In genomic region chr4:56469489-56470210, GRCh38 we compare ENCODE assay signal across 10 cellular contexts. TPM values are rescaled to one million over a fixed set of nuclear protein-coding genes. Genes with fewer than 3 reads are reported as not detected.
DNase-seq lines count a peak whose midpoint lies in the region; ATAC-seq and TF ChIP-seq lines count a peak whose summit lies in the region.
"Had no signal": no experiment of that assay in that cellular context is flagged by ENCODE, and none has a peak within 500 bp of the region (broad histone marks: within the 10 kb centered on the region; RNA-seq: fewer than 3 reads in every experiment).

No MANE protein-coding gene starts in this region.

- intact Hi-C loops in HCT116 (cut with micrococcal nuclease), result no loop called here

- no peak for TF ChIP-seq CTCF in HCT116 (IDR thresholded peaks at IDR 0.05 in 2 of 3, conservative IDR thresholded peaks at IDR 0.05 in 1 of 3; ENCODE audit: borderline replicate concordance in 1 of 3, insufficient read depth in 1 of 3, low read depth in 2 of 3, low read length in 2 of 3)

- peak overlapping the region; percentile 79 for H3K4me2 ChIP-seq in HCT116 (ENCODE audit: low read length)

- H3K27me3 Mint-ChIP-seq in T-helper 2 cell treated with Interferon-gamma antibody and Interleukin-4, amounts not matched to agents 5 μg/mL and 100 μg/mL, for 36 hours (ENCODE audit: low read depth), result no peaks in the 10 kb centered on the region

- POLR2A ChIA-PET in HCT116 (lab: Charles Lee), result no interaction called here

- peak overlapping the region; percentile 100 for H3K4me3 Mint-ChIP-seq in T-helper 2 cell treated with Interferon-gamma antibody and Interleukin-4, amounts not matched to agents 5 μg/mL and 100 μg/mL, for 36 hours

- no peak for ATAC-seq in HCT116
- ATAC-seq: right cardiac atrium had no signal

- H3K9ac ChIP-seq in HCT116 (ENCODE audit: low read length), result no peak overlapping the region

- H3K4me1 Mint-ChIP-seq in T-helper 2 cell treated with Interferon-gamma antibody and Interleukin-4, amounts not matched to agents 5 μg/mL and 100 μg/mL, for 36 hours (ENCODE audit: low read depth), result peaks cover 41% of the 10 kb centered on the region

- H3K36me3 ChIP-seq in ACC112 (ENCODE audit: insufficient read depth, low read length), result peaks cover 22% of the 10 kb centered on the region
- peaks cover 26 to 28% of the 10 kb centered on the region in 2 experiments; a peak in 3 of 4 replicates for H3K36me3 ChIP-seq in HCT116 (ENCODE audit: control insufficient read depth in 1 of 2, insufficient read depth in 2 of 2, low read length in 2 of 2)

- H3K4me3 ChIP-seq in ACC112 (ENCODE audit: low read depth, low read length) (peak overlapping the region; percentile 90), HCT116 (replicated peaks in 1 of 2; ENCODE audit: low read depth in 1 of 2, low read length in 2 of 2) (no peak overlapping the region; a peak in 1 of 4 replicates)

- H3K9me3 Mint-ChIP-seq in T-helper 2 cell treated with Interferon-gamma antibody and Interleukin-4, amounts not matched to agents 5 μg/mL and 100 μg/mL, for 36 hours, result no peaks in the 10 kb centered on the region

- no peak overlapping the region for H3K27ac ChIP-seq in ACC112 (ENCODE audit: low read depth, low read length)
- H3K27ac ChIP-seq in HCT116 (ENCODE audit: low read depth, low read length), result no peak overlapping the region

- no peak overlapping the region for H2AFZ ChIP-seq in ACC112 (ENCODE audit: low read length, unreplicated experiment)
- no peak overlapping the region for H2AFZ ChIP-seq in HCT116 (ENCODE audit: low read depth, low read length, poor library complexity, severe bottlenecking)

- H3K4me1 ChIP-seq in ACC112 (ENCODE audit: control insufficient read depth, insufficient read depth, low read length, unreplicated experiment), result peaks cover 28% of the 10 kb centered on the region
- peaks cover 13 to 28% of the 10 kb centered on the region in 2 experiments for H3K4me1 ChIP-seq in HCT116 (ENCODE audit: control insufficient read depth in 1 of 2, insufficient read depth in 2 of 2, low read length in 2 of 2)

- H3K27me3 ChIP-seq in ACC112 (ENCODE audit: insufficient read depth, low read length), result no peaks in the 10 kb centered on the region
- H3K27me3 ChIP-seq in HCT116 (ENCODE audit: insufficient read depth, low read length), result no peaks in the 10 kb centered on the region

- BruUV-seq in HCT116 (replicated peaks; lab: Mats Ljungman, UMichigan), result no TSS peak

- H3K36me3 Mint-ChIP-seq in T-helper 2 cell treated with Interferon-gamma antibody and Interleukin-4, amounts not matched to agents 5 μg/mL and 100 μg/mL, for 36 hours (ENCODE audit: low read depth), result peaks cover 59% of the 10 kb centered on the region

- DNase-seq in HCT116 (ENCODE audit: low read depth, low spot score) (no peak), germinal center (ENCODE audit: low spot score) (peak; percentile 15), COLO829 (ENCODE audit: low spot score) (no peak), AG08395 (ENCODE audit: low spot score) (no peak), NCI-H526 treated with DMSO at 0.1 percent for 48 hours (lab: John Stamatoyannopoulos, UW) (no peak)
- no peak for DNase-seq in T-helper 2 cell treated with Interferon-gamma antibody and Interleukin-4, amounts not matched to agents 5 μg/mL and 100 μg/mL, for 36 hours (ENCODE audit: low spot score)
- DNase-seq in central memory CD4-positive, alpha-beta T cell, result no peak
- DNase-seq: NCI-H1694, right cardiac atrium had no signal

- H3K79me2 ChIP-seq in ACC112 (ENCODE audit: control insufficient read depth, insufficient read depth, low read length, unreplicated experiment) (peaks cover 53% of the 10 kb centered on the region), HCT116 (ENCODE audit: insufficient read depth, low read length) (peaks cover 83% of the 10 kb centered on the region)

- RAD21 ChIA-PET in HCT116 (lab: Charles Lee; ENCODE audit: low non-redundant PET in 1 of 2, low total read pairs in 2 of 2, uncharacterized antibody in 2 of 2, unreplicated experiment in 2 of 2), result no interaction called here

- CTCF ChIA-PET in HCT116 (lab: Charles Lee), result interaction anchor here (0.7 kb wide), 1 partner anchor 620 kb away, joined by 4 read pairs; no protein-coding TSS in a partner anchor

- H3K9me2 ChIP-seq in HCT116 (ENCODE audit: insufficient read depth), result no peaks in the 10 kb centered on the region

- no peak for TF ChIP-seq RAD21 in HCT116 (IDR thresholded peaks at IDR 0.05; ENCODE audit: low read depth)

- H3K27ac Mint-ChIP-seq in T-helper 2 cell treated with Interferon-gamma antibody and Interleukin-4, amounts not matched to agents 5 μg/mL and 100 μg/mL, for 36 hours, result peak overlapping the region; percentile 83

- no peak for TF ChIP-seq POLR2A in HCT116 (IDR thresholded peaks at IDR 0.05; ENCODE audit: borderline replicate concordance, extremely low read depth, insufficient read depth, insufficient read length)

- 0 out of 2 replicates have a peak, but pooled peaks cover 4% of the 10 kb centered on the region for H4K20me1 ChIP-seq in HCT116 (ENCODE audit: insufficient read depth)

- H3K9me3 ChIP-seq in HCT116 (ENCODE audit: control insufficient read depth in 1 of 2, insufficient read depth in 1 of 2, low read depth in 1 of 2, low read length in 2 of 2), result no peaks in the 10 kb centered on the region

TF ChIP-seq in HCT116, 20 proteins besides CTCF, POLR2A, EP300 and RAD21:
- TF ChIP-seq TCF7L2 (IDR thresholded peaks at IDR 0.05; ENCODE audit: borderline replicate concordance, extremely low read depth, insufficient read depth, insufficient read length) (no peak), SIN3A (IDR thresholded peaks at IDR 0.05; ENCODE audit: low read depth) (no peak), MAX (IDR thresholded peaks at IDR 0.05) (no peak), ZNF274 (IDR thresholded peaks at IDR 0.05; ENCODE audit: low read depth, low read length) (no peak), POLR2AphosphoS5 (IDR thresholded peaks at IDR 0.05; ENCODE audit: low read depth, low read length) (no peak), FOSL1 (IDR thresholded peaks at IDR 0.05; ENCODE audit: low read depth) (no peak), JUND (IDR thresholded peaks at IDR 0.05) (no peak), ELF1 (IDR thresholded peaks at IDR 0.05; ENCODE audit: borderline replicate concordance, low read depth) (no peak), ZFX (IDR thresholded peaks at IDR 0.05) (no peak)
TF ChIP-seq in HCT116: peak in this region for 0.

RNA-seq across cellular contexts. Expression of gene SRP72, which starts 2.2 kb away (rescaled TPM):
- total RNA-seq in HCT116 (2021; ENCODE audit: unreplicated experiment), result 146 TPM
- polyA plus RNA-seq in HCT116 (2012), result 110 and 118 TPM in 2 replicates

RNA-seq across cellular contexts. Expression of gene PAICS, which starts 33.6 kb away (rescaled TPM):
- 324 TPM for total RNA-seq in HCT116 (2021; ENCODE audit: unreplicated experiment)
- 77.8 and 119 TPM in 2 replicates for polyA plus RNA-seq in HCT116 (2012)

RNA-seq across cellular contexts. Expression of gene PPAT, which starts 34.2 kb away (rescaled TPM):
- total RNA-seq in HCT116 (2021; ENCODE audit: unreplicated experiment), result 78.6 TPM
- 27.5 and 29.1 TPM in 2 replicates for polyA plus RNA-seq in HCT116 (2012)

RNA-seq across cellular contexts. Expression of gene ARL9, which starts 35.9 kb away (rescaled TPM):
- total RNA-seq in HCT116 (2021; ENCODE audit: unreplicated experiment), result not detected
- 0.11 TPM in 1 of 2 replicates, not detected in the other for polyA plus RNA-seq in HCT116 (2012)
- total RNA-seq: right cardiac atrium had no signal
